8 cellular contexts compared by ENCODE assay signal in the genomic region with DNA sequence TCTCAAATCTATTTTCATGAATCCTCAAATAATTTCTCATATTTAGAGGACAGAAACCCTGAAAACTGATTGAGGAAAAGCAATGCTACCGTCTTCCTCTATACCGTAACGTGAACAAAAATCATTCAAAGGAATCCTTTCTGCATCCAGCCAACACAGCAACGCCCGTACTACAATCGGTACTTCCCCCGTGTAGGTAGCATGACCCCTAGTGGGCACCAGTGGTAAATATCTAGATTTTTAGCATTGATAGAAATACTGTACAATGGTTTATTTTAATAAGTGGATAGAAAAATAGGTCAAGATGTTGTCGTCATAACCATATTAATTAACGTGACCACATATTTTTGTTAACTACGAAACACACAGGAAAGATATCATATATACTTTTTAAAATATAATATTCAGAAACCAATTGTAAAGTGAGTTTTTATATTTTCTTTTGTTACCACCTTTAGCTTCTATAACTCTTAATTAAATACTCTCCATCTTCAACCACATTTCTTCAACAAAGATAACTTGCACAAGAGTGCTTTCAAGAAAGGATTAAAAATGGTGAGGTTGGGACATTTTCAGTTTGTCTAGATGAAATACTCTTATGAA.
DNase-seq lines count a peak whose midpoint lies in the region; ATAC-seq, FAIRE-seq and TF ChIP-seq lines count a peak whose summit lies in the region.

No MANE protein-coding gene starts in this region.

- no peaks in the 10 kb centered on the region for H3K27me3 Mint-ChIP-seq in endothelial cell (ENCODE audit: unreplicated experiment)
- H3K27me3 Mint-ChIP-seq in natural killer cell (ENCODE audit: low read depth in 2 of 2) = peaks cover 0 to 16% of the 10 kb centered on the region in 2 donors

- no peaks in the 10 kb centered on the region for H3K4me1 Mint-ChIP-seq in endothelial cell (ENCODE audit: unreplicated experiment)
- peaks cover 0 to 5% of the 10 kb centered on the region in 2 donors for H3K4me1 Mint-ChIP-seq in natural killer cell

- intact Hi-C loops in natural killer cell (cut with micrococcal nuclease) = loop anchor here (5.0 kb wide), 1 partner anchor 334 kb away; no protein-coding TSS in a partner anchor

- DNase-seq in activated CD4-positive, alpha-beta T cell treated with anti-CD3 and anti-CD28 coated beads for 48 hours = peak; percentile 34
- no peak for DNase-seq in activated CD4-positive, alpha-beta T cell treated with anti-CD3 and anti-CD28 coated beads, Interleukin-2, amount 50 U/mL, for 1 hour
- DNase-seq in HTR-8/SVneo (ENCODE audit: insufficient read length, low spot score) = peak; percentile 30
- DNase-seq in RKO (ENCODE audit: low spot score) = peak; percentile 61
- DNase-seq in endothelial cell (ENCODE audit: low spot score) = peak; percentile 47
- DNase-seq in natural killer cell = no peak
- no peak for DNase-seq in NK-92 (lab: John Stamatoyannopoulos, UW; ENCODE audit: unreplicated experiment)

- H3K9me3 Mint-ChIP-seq in endothelial cell (ENCODE audit: unreplicated experiment) = no peaks in the 10 kb centered on the region
- H3K9me3 Mint-ChIP-seq in natural killer cell = no peaks in the 10 kb centered on the region

- peak; percentile 95 for TF ChIP-seq CTCF in endothelial cell (IDR thresholded peaks at IDR 0.05; ENCODE audit: unreplicated experiment)
- peak; percentile 74 for TF ChIP-seq CTCF in natural killer cell (IDR thresholded peaks at IDR 0.05)

- no peak overlapping the region for H3K27ac Mint-ChIP-seq in endothelial cell (ENCODE audit: unreplicated experiment)
- H3K27ac Mint-ChIP-seq in natural killer cell = no peak overlapping the region

- H3K4me3 Mint-ChIP-seq in endothelial cell (ENCODE audit: unreplicated experiment) (no peak overlapping the region), natural killer cell (no peak overlapping the region)

- no peaks in the 10 kb centered on the region for H3K36me3 Mint-ChIP-seq in endothelial cell (ENCODE audit: low read depth, unreplicated experiment)
- H3K36me3 Mint-ChIP-seq in natural killer cell = no peaks in the 10 kb centered on the region

- ATAC-seq in GM21447 (IDR thresholded peaks at IDR 0.05; ENCODE audit: unreplicated experiment) (peak; percentile 78), natural killer cell (peak in 2 of 3 donors; percentile 59 to 87)

- FAIRE-seq in HTR-8/SVneo (lab: Jason Lieb, UNC) = no peak

Comparison
In these comparisons a context has a peak if more than half of its experiments do, and no peak if none do; other contexts are left out.
1. DNase-seq: peak in activated CD4-positive, alpha-beta T cell treated with anti-CD3 and anti-CD28 coated beads for 48 hours (single experiment), HTR-8/SVneo (single experiment), RKO (single experiment) and endothelial cell (single experiment); none in activated CD4-positive, alpha-beta T cell treated with anti-CD3 and anti-CD28 coated beads, Interleukin-2, amount 50 U/mL, for 1 hour (single experiment), natural killer cell (single experiment) and NK-92 (single experiment).